In genomic region chr1:7610106-7610731, GRCh38 we compare ENCODE assay signal across 18 cellular contexts.
DNase-seq lines count a peak whose midpoint lies in the region; ATAC-seq and TF ChIP-seq lines count a peak whose summit lies in the region.
"Had no signal": no experiment of that assay in that cellular context is flagged by ENCODE, and none has a peak within 500 bp of the region (broad histone marks: within the 10 kb centered on the region; RNA-seq: fewer than 3 reads in every experiment).

No MANE protein-coding gene starts in this region.

- H3K4me1 ChIP-seq in body of pancreas, result peaks cover 7% of the 10 kb centered on the region
- no peaks in the 10 kb centered on the region for H3K4me1 ChIP-seq in spleen
- H3K4me1 ChIP-seq: SJSA1 had no signal

- H3K27me3 ChIP-seq in body of pancreas (no peaks in the 10 kb centered on the region), spleen (replicated peaks in 1 of 7) (peaks cover 0 to 44% (median 0%) of the 10 kb centered on the region in 7 donors)
- H3K27me3 ChIP-seq: SJSA1 had no signal

- peaks cover 7% of the 10 kb centered on the region for H3K27me3 Mint-ChIP-seq in nephron progenitor cell (ENCODE audit: low read depth, poor library complexity)

- H3K4me1 Mint-ChIP-seq in nephron progenitor cell, result peaks cover 25% of the 10 kb centered on the region

- no peaks in the 10 kb centered on the region for H3K36me3 Mint-ChIP-seq in nephron progenitor cell (ENCODE audit: low read depth)

- H3K9me3 Mint-ChIP-seq in nephron progenitor cell, result peaks cover 7% of the 10 kb centered on the region

- ATAC-seq in body of pancreas (peak; percentile 12), HG03565 (IDR thresholded peaks at IDR 0.05; ENCODE audit: unreplicated experiment) (no peak)
- ATAC-seq: HCT116, Panc1 had no signal

- 83 to 85% methylated on average over 5 of the region's 5 CpGs for WGBS in body of pancreas, 2 donors
- 72 to 86% (median 79%) methylated on average over 2 to 5 of the region's 5 CpGs for WGBS in spleen, 5 donors

- TF ChIP-seq CTCF in body of pancreas (IDR thresholded peaks at IDR 0.05), result no peak
- TF ChIP-seq CTCF in nephron progenitor cell (IDR thresholded peaks at IDR 0.05), result no peak
- no peak for TF ChIP-seq CTCF in spleen (IDR thresholded peaks at IDR 0.05 in 8 of 11, conservative IDR thresholded peaks at IDR 0.05 in 3 of 11)

- TF ChIP-seq POLR2A in body of pancreas (IDR thresholded peaks at IDR 0.05) (no peak), spleen (IDR thresholded peaks at IDR 0.05) (no peak)

- peak; percentile 27 for DNase-seq in DMS153 (lab: John Stamatoyannopoulos, UW)
- no peak for DNase-seq in DMS153 treated with DMSO at 0.1 percent for 48 hours (lab: John Stamatoyannopoulos, UW; ENCODE audit: unreplicated experiment)
- DNase-seq in body of pancreas, result peak in 1 of 4 donors; percentile 23
- DNase-seq in nephron progenitor cell, result peak; percentile 1
- DNase-seq in spleen, result peak; percentile 30
- no peak for DNase-seq in GM19238 (ENCODE audit: insufficient read length, low spot score)
- DNase-seq in NCI-H1048 (lab: John Stamatoyannopoulos, UW), result no peak
- DNase-seq: AML-193, DND-41, KBM-7, NCI-H1436, NCI-H446 treated with DMSO at 0.1 percent for 48 hours had no signal

- H3K4me3 Mint-ChIP-seq in nephron progenitor cell, result no peak overlapping the region

- no peak overlapping the region for H3K27ac Mint-ChIP-seq in nephron progenitor cell

- H3K4me3 ChIP-seq in body of pancreas (no peak overlapping the region), spleen (no peak overlapping the region)
- H3K4me3 ChIP-seq: SJSA1 had no signal

- H3K36me3 ChIP-seq in body of pancreas (replicated peaks in 1 of 2; ENCODE audit: insufficient read depth in 1 of 2, low read depth in 2 of 2) (no peaks in the 10 kb centered on the region), spleen (no peaks in the 10 kb centered on the region)
- H3K36me3 ChIP-seq: SJSA1 had no signal

- no peaks in the 10 kb centered on the region for H3K9me3 ChIP-seq in body of pancreas
- peaks cover 0 to 3% (median 0%) of the 10 kb centered on the region in 8 donors for H3K9me3 ChIP-seq in spleen
- H3K9me3 ChIP-seq: SJSA1 had no signal

- H3K27ac ChIP-seq in body of pancreas (no peak overlapping the region), spleen (no peak overlapping the region)
- H3K27ac ChIP-seq: 22Rv1, C4-2B, SJSA1 had no signal

- intact Hi-C loops in body of pancreas (cut with DNase I), result no loop called here
- intact Hi-C loops in spleen (cut with DNase I; ENCODE audit: low total_unique reads), result no loop called here

Comparison
In these comparisons a context has a peak if more than half of its experiments do, and no peak if none do; other contexts are left out.
1. DNase-seq: peak in DMS153 (single experiment), nephron progenitor cell (single experiment) and spleen (single experiment); none in DMS153 treated with DMSO at 0.1 percent for 48 hours (single experiment), GM19238 (single experiment) and NCI-H1048 (single experiment).